In genomic region chr6:30344868-30345671, GRCh38 we compare ENCODE assay signal across 8 cellular contexts. TPM values are rescaled to one million over a fixed set of nuclear protein-coding genes. Genes with fewer than 3 reads are reported as not detected.
A peak's percentile ranks its signal among the peaks of the same experiment; 100 is the strongest.
DNase-seq lines count a peak whose midpoint lies in the region; ATAC-seq, FAIRE-seq and TF ChIP-seq lines count a peak whose summit lies in the region.

Gene RPP21 (plus strand): TSS chr6:30345156. CDS start chr6:30345172, 16 bp downstream.

- H3K36me3 ChIP-seq in bronchial epithelial cell (ENCODE audit: control insufficient read depth, insufficient read depth, low read length) (peaks cover 3% of the 10 kb centered on the region), spleen (peaks cover 0 to 54% (median 37%) of the 10 kb centered on the region in 6 donors)

- H3K4me3 Mint-ChIP-seq in activated B cell treated with CpG ODN at 0.5 μM for 24 hours = peak within 1 kb of the TSS; percentile 92

- WGBS in spleen, 5 donors = 3 to 4% (median 3%) methylated on average over 29 to 64 of the region's 64 CpGs

- CTCF ChIA-PET in activated B cell treated with CpG ODN at 0.5 μM for 24 hours (lab: Charles Lee) = interaction anchor here (0.8 kb wide), 1 partner anchor 19 kb away, joined by 3 read pairs; no protein-coding TSS in a partner anchor

- H3K9me3 Mint-ChIP-seq in activated B cell treated with CpG ODN at 0.5 μM for 24 hours = no peaks in the 10 kb centered on the region

- no peaks in the 10 kb centered on the region for H3K9me3 ChIP-seq in spleen

- H3K4me3 ChIP-seq in bronchial epithelial cell (ENCODE audit: low read depth, low read length) (peak within 1 kb of the TSS; percentile 87), spleen (peak within 1 kb of the TSS; percentile 70 to 95 (median 86))

- peaks cover 0 to 37% (median 22%) of the 10 kb centered on the region in 6 donors for H3K4me1 ChIP-seq in spleen

- in situ Hi-C loops in ACHN (cut with HindIII; ENCODE audit: low pct_ligation_motif_present, low pct_unique_long_range_greater_than_20kb, low sequenced_read_pairs) = no loop called here

- peak within 1 kb of the TSS; percentile 90 to 97 (median 93) for H3K27ac ChIP-seq in spleen

- peaks cover 32% of the 10 kb centered on the region for H3K4me1 Mint-ChIP-seq in activated B cell treated with CpG ODN at 0.5 μM for 24 hours

- peaks cover 43% of the 10 kb centered on the region for H3K36me3 Mint-ChIP-seq in activated B cell treated with CpG ODN at 0.5 μM for 24 hours (ENCODE audit: low read depth)

- H3K27me3 Mint-ChIP-seq in activated B cell treated with CpG ODN at 0.5 μM for 24 hours = no peaks in the 10 kb centered on the region

- peak within 1 kb of the TSS; percentile 94 for H3K27ac Mint-ChIP-seq in activated B cell treated with CpG ODN at 0.5 μM for 24 hours

- TF ChIP-seq CTCF in activated B cell treated with CpG ODN at 0.5 μM for 24 hours (IDR thresholded peaks at IDR 0.05) (no peak), bronchial epithelial cell (IDR thresholded peaks at IDR 0.05; ENCODE audit: insufficient read depth, low read length, severe bottlenecking) (no peak), spleen (IDR thresholded peaks at IDR 0.05 in 8 of 11, conservative IDR thresholded peaks at IDR 0.05 in 3 of 11) (peak in 2 of 11 experiments; percentile 7 to 19)

- intact Hi-C loops in activated B cell treated with CpG ODN at 0.5 μM for 24 hours (cut with micrococcal nuclease) = loop anchor here (1.0 to 5.0 kb wide), 3 partner anchors 19 to 278 kb away; partner anchors contain the start of genes PPP1R11, TRIM26 and TRIM39
- intact Hi-C loops in spleen (cut with DNase I; ENCODE audit: low total_unique reads) = no loop called here

- H3K27me3 ChIP-seq in bronchial epithelial cell (ENCODE audit: control insufficient read depth, insufficient read depth, low read length) (no peaks in the 10 kb centered on the region), spleen (replicated peaks in 1 of 7) (no peaks in the 10 kb centered on the region)

- no peak for FAIRE-seq in bronchial epithelial cell (lab: Jason Lieb, UNC)

- TF ChIP-seq POLR2A in spleen (IDR thresholded peaks at IDR 0.05) = peak in 2 of 3 donors; percentile 68 to 81

- peak; percentile 86 for ATAC-seq in GM18909 (IDR thresholded peaks at IDR 0.05; ENCODE audit: poor library complexity, unreplicated experiment)
- ATAC-seq in HG03159 (IDR thresholded peaks at IDR 0.05; ENCODE audit: unreplicated experiment) = peak; percentile 85
- ATAC-seq in activated B cell treated with CpG ODN at 0.5 μM for 24 hours (ENCODE audit: low read depth) = peak; percentile 99

- POLR2A ChIA-PET in activated B cell treated with CpG ODN at 0.5 μM for 24 hours (lab: Charles Lee) = interaction anchor here (0.8 to 2.3 kb wide), 2 partner anchors 18 to 131 kb away, joined by 3 to 14 read pairs; partner anchors contain the start of gene TRIM39

- DNase-seq in ACHN = peak; percentile 80
- peak; percentile 82 for DNase-seq in NCI-H226
- DNase-seq in activated B cell treated with CpG ODN at 0.5 μM for 24 hours = peak; percentile 90
- DNase-seq in bronchial epithelial cell (ENCODE audit: low read depth) = peak; percentile 71
- DNase-seq in inferior parietal cortex (ENCODE audit: extremely low spot score) = peak; percentile 85
- DNase-seq in spleen = peak; percentile 98

RNA-seq across cellular contexts. Expression of gene RPP21, which starts in this region (rescaled TPM):
- total RNA-seq in activated B cell treated with CpG ODN at 0.5 μM for 24 hours (38.1 and 46.8 TPM in 2 replicates), bronchial epithelial cell (29.0 and 45.2 TPM in 2 replicates), spleen (10 to 100 TPM; 24.3 to 59.9 (median 32.0) TPM)
- polyA plus RNA-seq in spleen = 10 to 100 TPM; 77.9 to 87.8 (median 84.6) TPM

Comparison
In these comparisons a context has a peak if more than half of its experiments do, and no peak if none do; other contexts are left out.
1. Peak in every context shown above with its lines: DNase-seq, ATAC-seq, H3K4me3 ChIP-seq and H3K27ac ChIP-seq.